In genomic region chr1:183023146-183023600, GRCh38 we compare ENCODE assay signal across 1 cellular context.
TF ChIP-seq lines count a peak whose summit lies in the region.

Gene LAMC1 (plus strand): TSS chr1:183023420. CDS start chr1:183023717, 297 bp downstream.

TF ChIP-seq in HepG2, 621 proteins besides CTCF, POLR2A, EP300 and RAD21 (continued from another document):
- TF ChIP-seq SYNCRIP (IDR thresholded peaks at IDR 0.05; ENCODE audit: insufficient read depth, low read depth, low read length), result no peak
- no peak for TF ChIP-seq SUZ12 (IDR thresholded peaks at IDR 0.05; ENCODE audit: low read depth, low read length)
- no peak for TF ChIP-seq CENPX (CRISPR knock-in tag; IDR thresholded peaks at IDR 0.05)
- peak; percentile 93 for TF ChIP-seq ZBTB14 (CRISPR knock-in tag; IDR thresholded peaks at IDR 0.05)
- TF ChIP-seq UBTF (CRISPR knock-in tag; IDR thresholded peaks at IDR 0.05), result no peak
- TF ChIP-seq ELF4 (CRISPR knock-in tag; IDR thresholded peaks at IDR 0.05; ENCODE audit: borderline replicate concordance), result no peak
- no peak for TF ChIP-seq ESRRA (CRISPR knock-in tag; IDR thresholded peaks at IDR 0.05; ENCODE audit: low read depth)
- peak; percentile 36; the same call in 1 of the 3 replicates for TF ChIP-seq MXI1 (IDR thresholded peaks at IDR 0.05; ENCODE audit: borderline replicate concordance, low read depth, low read length)
- no peak for TF ChIP-seq ZBTB8A (CRISPR knock-in tag; IDR thresholded peaks at IDR 0.05; ENCODE audit: borderline replicate concordance, low read depth)
- TF ChIP-seq STAG1 (CRISPR knock-in tag; IDR thresholded peaks at IDR 0.05), result 0 out of 2 replicates have a peak, but pooled peaks have one; percentile 2
- no peak; the same call in 1 of the 2 replicates for TF ChIP-seq KDM5A (IDR thresholded peaks at IDR 0.05; ENCODE audit: borderline replicate concordance, low read length)
- 0 out of 2 replicates have a peak, but pooled peaks have one; percentile 8 for TF ChIP-seq MAZ (IDR thresholded peaks at IDR 0.05; ENCODE audit: borderline replicate concordance, low read depth, low read length)
- no peak for TF ChIP-seq MAZ (CRISPR knock-in tag; IDR thresholded peaks at IDR 0.05; ENCODE audit: low read depth)
- no peak for TF ChIP-seq ZNF280B (CRISPR knock-in tag; IDR thresholded peaks at IDR 0.05; ENCODE audit: borderline replicate concordance)
- no peak for TF ChIP-seq THYN1 (CRISPR knock-in tag; IDR thresholded peaks at IDR 0.05; ENCODE audit: borderline replicate concordance, low read depth)
- peak; percentile 46; the same call in 1 of the 2 replicates for TF ChIP-seq ETV5 (CRISPR knock-in tag; IDR thresholded peaks at IDR 0.05; ENCODE audit: borderline replicate concordance)
- TF ChIP-seq MED1 (CRISPR knock-in tag; IDR thresholded peaks at IDR 0.05), result no peak
- no peak; the same call in 1 of the 2 replicates for TF ChIP-seq JDP2 (CRISPR knock-in tag; IDR thresholded peaks at IDR 0.05; ENCODE audit: borderline replicate concordance)
- peak; percentile 30 for TF ChIP-seq YY1 (IDR thresholded peaks at IDR 0.05; ENCODE audit: insufficient read depth, insufficient replicate concordance, low read depth, low read length)
- no peak for TF ChIP-seq ARID4A (CRISPR knock-in tag; IDR thresholded peaks at IDR 0.05; ENCODE audit: borderline replicate concordance)
- peak; percentile 6; the same call in 1 of the 2 replicates for TF ChIP-seq ZNF687 (CRISPR knock-in tag; IDR thresholded peaks at IDR 0.05)
- TF ChIP-seq HNRNPK (IDR thresholded peaks at IDR 0.05; ENCODE audit: low read depth, low read length, poor library complexity, severe bottlenecking), result peak; percentile 24
- TF ChIP-seq ZBTB10 (CRISPR knock-in tag; IDR thresholded peaks at IDR 0.05; ENCODE audit: borderline replicate concordance), result no peak
- no peak for TF ChIP-seq ZNF354B (CRISPR knock-in tag; IDR thresholded peaks at IDR 0.05)
- TF ChIP-seq ASH2L (IDR thresholded peaks at IDR 0.05; ENCODE audit: insufficient read length, low read depth, low read length), result peak; percentile 18
- no peak; the same call in 1 of the 2 replicates for TF ChIP-seq POLR2G (IDR thresholded peaks at IDR 0.05; ENCODE audit: low read depth, low read length)
- no peak for TF ChIP-seq NR1H2 (CRISPR knock-in tag; IDR thresholded peaks at IDR 0.05; ENCODE audit: borderline replicate concordance, low read depth)
- TF ChIP-seq SAP130 (CRISPR knock-in tag; IDR thresholded peaks at IDR 0.05; ENCODE audit: low read depth), result no peak
- TF ChIP-seq CREBL2 (CRISPR knock-in tag; IDR thresholded peaks at IDR 0.05; ENCODE audit: borderline replicate concordance), result no peak
TF ChIP-seq in HepG2: peak in this region for 19.
